ENCODE assay signal across 1 cellular context in genomic region chr1:178919581-178919980, GRCh38.
TF ChIP-seq lines count a peak whose summit lies in the region.

No MANE protein-coding gene starts in this region.

TF ChIP-seq in HepG2, 621 proteins besides CTCF, POLR2A, EP300 and RAD21 (continued from another document):
- TF ChIP-seq, protein P1, sequence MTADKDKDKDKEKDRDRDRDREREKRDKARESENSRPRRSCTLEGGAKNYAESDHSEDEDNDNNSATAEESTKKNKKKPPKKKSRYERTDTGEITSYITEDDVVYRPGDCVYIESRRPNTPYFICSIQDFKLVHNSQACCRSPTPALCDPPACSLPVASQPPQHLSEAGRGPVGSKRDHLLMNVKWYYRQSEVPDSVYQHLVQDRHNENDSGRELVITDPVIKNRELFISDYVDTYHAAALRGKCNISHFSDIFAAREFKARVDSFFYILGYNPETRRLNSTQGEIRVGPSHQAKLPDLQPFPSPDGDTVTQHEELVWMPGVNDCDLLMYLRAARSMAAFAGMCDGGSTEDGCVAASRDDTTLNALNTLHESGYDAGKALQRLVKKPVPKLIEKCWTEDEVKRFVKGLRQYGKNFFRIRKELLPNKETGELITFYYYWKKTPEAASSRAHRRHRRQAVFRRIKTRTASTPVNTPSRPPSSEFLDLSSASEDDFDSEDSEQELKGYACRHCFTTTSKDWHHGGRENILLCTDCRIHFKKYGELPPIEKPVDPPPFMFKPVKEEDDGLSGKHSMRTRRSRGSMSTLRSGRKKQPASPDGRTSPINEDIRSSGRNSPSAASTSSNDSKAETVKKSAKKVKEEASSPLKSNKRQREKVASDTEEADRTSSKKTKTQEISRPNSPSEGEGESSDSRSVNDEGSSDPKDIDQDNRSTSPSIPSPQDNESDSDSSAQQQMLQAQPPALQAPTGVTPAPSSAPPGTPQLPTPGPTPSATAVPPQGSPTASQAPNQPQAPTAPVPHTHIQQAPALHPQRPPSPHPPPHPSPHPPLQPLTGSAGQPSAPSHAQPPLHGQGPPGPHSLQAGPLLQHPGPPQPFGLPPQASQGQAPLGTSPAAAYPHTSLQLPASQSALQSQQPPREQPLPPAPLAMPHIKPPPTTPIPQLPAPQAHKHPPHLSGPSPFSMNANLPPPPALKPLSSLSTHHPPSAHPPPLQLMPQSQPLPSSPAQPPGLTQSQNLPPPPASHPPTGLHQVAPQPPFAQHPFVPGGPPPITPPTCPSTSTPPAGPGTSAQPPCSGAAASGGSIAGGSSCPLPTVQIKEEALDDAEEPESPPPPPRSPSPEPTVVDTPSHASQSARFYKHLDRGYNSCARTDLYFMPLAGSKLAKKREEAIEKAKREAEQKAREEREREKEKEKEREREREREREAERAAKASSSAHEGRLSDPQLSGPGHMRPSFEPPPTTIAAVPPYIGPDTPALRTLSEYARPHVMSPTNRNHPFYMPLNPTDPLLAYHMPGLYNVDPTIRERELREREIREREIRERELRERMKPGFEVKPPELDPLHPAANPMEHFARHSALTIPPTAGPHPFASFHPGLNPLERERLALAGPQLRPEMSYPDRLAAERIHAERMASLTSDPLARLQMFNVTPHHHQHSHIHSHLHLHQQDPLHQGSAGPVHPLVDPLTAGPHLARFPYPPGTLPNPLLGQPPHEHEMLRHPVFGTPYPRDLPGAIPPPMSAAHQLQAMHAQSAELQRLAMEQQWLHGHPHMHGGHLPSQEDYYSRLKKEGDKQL (CRISPR knock-in tag; IDR thresholded peaks at IDR 0.05; ENCODE audit: low read depth): 0 out of 2 replicates have a peak, but pooled peaks have one; percentile 67
- no peak for TF ChIP-seq ZFP36 (IDR thresholded peaks at IDR 0.05; ENCODE audit: borderline replicate concordance, low read depth, low read length, partially characterized antibody)
- TF ChIP-seq ZNF331 (CRISPR knock-in tag; IDR thresholded peaks at IDR 0.05): peak; percentile 57; the same call in 1 of the 2 replicates
- no peak for TF ChIP-seq ZNF225 (CRISPR knock-in tag; IDR thresholded peaks at IDR 0.05)
- TF ChIP-seq, protein P2, sequence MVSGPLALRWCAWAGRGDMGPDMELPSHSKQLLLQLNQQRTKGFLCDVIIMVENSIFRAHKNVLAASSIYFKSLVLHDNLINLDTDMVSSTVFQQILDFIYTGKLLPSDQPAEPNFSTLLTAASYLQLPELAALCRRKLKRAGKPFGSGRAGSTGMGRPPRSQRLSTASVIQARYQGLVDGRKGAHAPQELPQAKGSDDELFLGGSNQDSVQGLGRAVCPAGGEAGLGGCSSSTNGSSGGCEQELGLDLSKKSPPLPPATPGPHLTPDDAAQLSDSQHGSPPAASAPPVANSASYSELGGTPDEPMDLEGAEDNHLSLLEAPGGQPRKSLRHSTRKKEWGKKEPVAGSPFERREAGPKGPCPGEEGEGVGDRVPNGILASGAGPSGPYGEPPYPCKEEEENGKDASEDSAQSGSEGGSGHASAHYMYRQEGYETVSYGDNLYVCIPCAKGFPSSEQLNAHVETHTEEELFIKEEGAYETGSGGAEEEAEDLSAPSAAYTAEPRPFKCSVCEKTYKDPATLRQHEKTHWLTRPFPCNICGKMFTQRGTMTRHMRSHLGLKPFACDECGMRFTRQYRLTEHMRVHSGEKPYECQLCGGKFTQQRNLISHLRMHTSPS (CRISPR knock-in tag; IDR thresholded peaks at IDR 0.05; ENCODE audit: low read depth): peak; percentile 64; the same call in 1 of the 2 replicates
- TF ChIP-seq ZNF263 (CRISPR knock-in tag; IDR thresholded peaks at IDR 0.05): no peak
- TF ChIP-seq, protein P3, sequence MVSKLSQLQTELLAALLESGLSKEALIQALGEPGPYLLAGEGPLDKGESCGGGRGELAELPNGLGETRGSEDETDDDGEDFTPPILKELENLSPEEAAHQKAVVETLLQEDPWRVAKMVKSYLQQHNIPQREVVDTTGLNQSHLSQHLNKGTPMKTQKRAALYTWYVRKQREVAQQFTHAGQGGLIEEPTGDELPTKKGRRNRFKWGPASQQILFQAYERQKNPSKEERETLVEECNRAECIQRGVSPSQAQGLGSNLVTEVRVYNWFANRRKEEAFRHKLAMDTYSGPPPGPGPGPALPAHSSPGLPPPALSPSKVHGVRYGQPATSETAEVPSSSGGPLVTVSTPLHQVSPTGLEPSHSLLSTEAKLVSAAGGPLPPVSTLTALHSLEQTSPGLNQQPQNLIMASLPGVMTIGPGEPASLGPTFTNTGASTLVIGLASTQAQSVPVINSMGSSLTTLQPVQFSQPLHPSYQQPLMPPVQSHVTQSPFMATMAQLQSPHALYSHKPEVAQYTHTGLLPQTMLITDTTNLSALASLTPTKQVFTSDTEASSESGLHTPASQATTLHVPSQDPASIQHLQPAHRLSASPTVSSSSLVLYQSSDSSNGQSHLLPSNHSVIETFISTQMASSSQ (IDR thresholded peaks at IDR 0.05; ENCODE audit: low read depth): peak; percentile 63
- TF ChIP-seq, protein P3 (CRISPR knock-in tag; IDR thresholded peaks at IDR 0.05; ENCODE audit: borderline replicate concordance): peak; percentile 85; the same call in 1 of the 2 replicates
- TF ChIP-seq ZNF672 (CRISPR knock-in tag; IDR thresholded peaks at IDR 0.05): no peak
- TF ChIP-seq ZKSCAN8 (CRISPR knock-in tag; IDR thresholded peaks at IDR 0.05; ENCODE audit: borderline replicate concordance): peak; percentile 41; the same call in 1 of the 2 replicates
- no peak for TF ChIP-seq ZNF12 (CRISPR knock-in tag; IDR thresholded peaks at IDR 0.05)
- TF ChIP-seq, protein P4, sequence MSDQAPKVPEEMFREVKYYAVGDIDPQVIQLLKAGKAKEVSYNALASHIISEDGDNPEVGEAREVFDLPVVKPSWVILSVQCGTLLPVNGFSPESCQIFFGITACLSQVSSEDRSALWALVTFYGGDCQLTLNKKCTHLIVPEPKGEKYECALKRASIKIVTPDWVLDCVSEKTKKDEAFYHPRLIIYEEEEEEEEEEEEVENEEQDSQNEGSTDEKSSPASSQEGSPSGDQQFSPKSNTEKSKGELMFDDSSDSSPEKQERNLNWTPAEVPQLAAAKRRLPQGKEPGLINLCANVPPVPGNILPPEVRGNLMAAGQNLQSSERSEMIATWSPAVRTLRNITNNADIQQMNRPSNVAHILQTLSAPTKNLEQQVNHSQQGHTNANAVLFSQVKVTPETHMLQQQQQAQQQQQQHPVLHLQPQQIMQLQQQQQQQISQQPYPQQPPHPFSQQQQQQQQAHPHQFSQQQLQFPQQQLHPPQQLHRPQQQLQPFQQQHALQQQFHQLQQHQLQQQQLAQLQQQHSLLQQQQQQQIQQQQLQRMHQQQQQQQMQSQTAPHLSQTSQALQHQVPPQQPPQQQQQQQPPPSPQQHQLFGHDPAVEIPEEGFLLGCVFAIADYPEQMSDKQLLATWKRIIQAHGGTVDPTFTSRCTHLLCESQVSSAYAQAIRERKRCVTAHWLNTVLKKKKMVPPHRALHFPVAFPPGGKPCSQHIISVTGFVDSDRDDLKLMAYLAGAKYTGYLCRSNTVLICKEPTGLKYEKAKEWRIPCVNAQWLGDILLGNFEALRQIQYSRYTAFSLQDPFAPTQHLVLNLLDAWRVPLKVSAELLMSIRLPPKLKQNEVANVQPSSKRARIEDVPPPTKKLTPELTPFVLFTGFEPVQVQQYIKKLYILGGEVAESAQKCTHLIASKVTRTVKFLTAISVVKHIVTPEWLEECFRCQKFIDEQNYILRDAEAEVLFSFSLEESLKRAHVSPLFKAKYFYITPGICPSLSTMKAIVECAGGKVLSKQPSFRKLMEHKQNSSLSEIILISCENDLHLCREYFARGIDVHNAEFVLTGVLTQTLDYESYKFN (CRISPR knock-in tag; conservative IDR thresholded peaks at IDR 0.05): peak; percentile 86
- TF ChIP-seq NFIC (IDR thresholded peaks at IDR 0.05; ENCODE audit: low read length): peak; percentile 81
- TF ChIP-seq NR2F1 (CRISPR knock-in tag; IDR thresholded peaks at IDR 0.05): no peak
- TF ChIP-seq SIX4 (CRISPR knock-in tag; IDR thresholded peaks at IDR 0.05): peak; percentile 63; the same call in 1 of the 2 replicates
- peak; percentile 68; the same call in 1 of the 2 replicates for TF ChIP-seq SIX1 (CRISPR knock-in tag; IDR thresholded peaks at IDR 0.05; ENCODE audit: borderline replicate concordance)
- peak; percentile 44; the same call in 1 of the 2 replicates for TF ChIP-seq KAT8 (CRISPR knock-in tag; IDR thresholded peaks at IDR 0.05)
- TF ChIP-seq, protein P5, sequence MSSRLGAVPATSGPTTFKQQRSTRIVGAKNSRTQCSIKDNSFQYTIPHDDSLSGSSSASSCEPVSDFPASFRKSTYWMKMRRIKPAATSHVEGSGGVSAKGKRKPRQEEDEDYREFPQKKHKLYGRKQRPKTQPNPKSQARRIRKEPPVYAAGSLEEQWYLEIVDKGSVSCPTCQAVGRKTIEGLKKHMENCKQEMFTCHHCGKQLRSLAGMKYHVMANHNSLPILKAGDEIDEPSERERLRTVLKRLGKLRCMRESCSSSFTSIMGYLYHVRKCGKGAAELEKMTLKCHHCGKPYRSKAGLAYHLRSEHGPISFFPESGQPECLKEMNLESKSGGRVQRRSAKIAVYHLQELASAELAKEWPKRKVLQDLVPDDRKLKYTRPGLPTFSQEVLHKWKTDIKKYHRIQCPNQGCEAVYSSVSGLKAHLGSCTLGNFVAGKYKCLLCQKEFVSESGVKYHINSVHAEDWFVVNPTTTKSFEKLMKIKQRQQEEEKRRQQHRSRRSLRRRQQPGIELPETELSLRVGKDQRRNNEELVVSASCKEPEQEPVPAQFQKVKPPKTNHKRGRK (CRISPR knock-in tag; IDR thresholded peaks at IDR 0.05): no peak
- TF ChIP-seq ISL2 (CRISPR knock-in tag; IDR thresholded peaks at IDR 0.05): peak; percentile 97
- peak; percentile 77 for TF ChIP-seq BCL6 (CRISPR knock-in tag; IDR thresholded peaks at IDR 0.05)
- TF ChIP-seq, protein P6, sequence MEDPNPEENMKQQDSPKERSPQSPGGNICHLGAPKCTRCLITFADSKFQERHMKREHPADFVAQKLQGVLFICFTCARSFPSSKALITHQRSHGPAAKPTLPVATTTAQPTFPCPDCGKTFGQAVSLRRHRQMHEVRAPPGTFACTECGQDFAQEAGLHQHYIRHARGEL (CRISPR knock-in tag; IDR thresholded peaks at IDR 0.05): no peak
- TF ChIP-seq ONECUT2 (CRISPR knock-in tag; IDR thresholded peaks at IDR 0.05): peak; percentile 96
- peak; percentile 34; the same call in 1 of the 2 replicates for TF ChIP-seq ZNF652 (CRISPR knock-in tag; IDR thresholded peaks at IDR 0.05; ENCODE audit: borderline replicate concordance, low read depth)
- TF ChIP-seq, protein P7, sequence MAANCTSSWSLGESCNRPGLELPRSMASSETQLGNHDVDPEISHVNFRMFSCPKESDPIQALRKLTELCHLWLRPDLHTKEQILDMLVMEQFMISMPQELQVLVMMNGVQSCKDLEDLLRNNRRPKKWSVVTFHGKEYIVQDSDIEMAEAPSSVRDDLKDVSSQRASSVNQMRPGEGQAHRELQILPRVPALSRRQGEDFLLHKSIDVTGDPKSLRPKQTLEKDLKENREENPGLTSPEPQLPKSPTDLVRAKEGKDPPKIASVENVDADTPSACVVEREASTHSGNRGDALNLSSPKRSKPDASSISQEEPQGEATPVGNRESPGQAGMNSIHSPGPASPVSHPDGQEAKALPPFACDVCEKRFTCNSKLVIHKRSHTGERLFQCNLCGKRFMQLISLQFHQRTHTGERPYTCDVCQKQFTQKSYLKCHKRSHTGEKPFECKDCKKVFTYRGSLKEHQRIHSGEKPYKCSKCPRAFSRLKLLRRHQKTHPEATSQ (CRISPR knock-in tag; IDR thresholded peaks at IDR 0.05; ENCODE audit: borderline replicate concordance): no peak
- peak; percentile 48; the same call in 1 of the 2 replicates for TF ChIP-seq HDAC1 (CRISPR knock-in tag; IDR thresholded peaks at IDR 0.05)
- TF ChIP-seq SATB2 (CRISPR knock-in tag; IDR thresholded peaks at IDR 0.05): 0 out of 2 replicates have a peak, but pooled peaks have one; percentile 52
- peak; percentile 89 for TF ChIP-seq KAT2B (IDR thresholded peaks at IDR 0.05; ENCODE audit: borderline replicate concordance, low read depth, low read length)
- 0 out of 2 replicates have a peak, but pooled peaks have one; percentile 53 for TF ChIP-seq NR2F2 (IDR thresholded peaks at IDR 0.05; ENCODE audit: borderline replicate concordance, low read depth)
- TF ChIP-seq RXRB (CRISPR knock-in tag; IDR thresholded peaks at IDR 0.05; ENCODE audit: borderline replicate concordance): peak; percentile 73; the same call in 1 of the 2 replicates
- no peak for TF ChIP-seq ZNF30 (CRISPR knock-in tag; IDR thresholded peaks at IDR 0.05)
TF ChIP-seq in HepG2: peak in this region for 83.
